Comparison of ENCODE assay signal across 8 cellular contexts in the genomic region with DNA sequence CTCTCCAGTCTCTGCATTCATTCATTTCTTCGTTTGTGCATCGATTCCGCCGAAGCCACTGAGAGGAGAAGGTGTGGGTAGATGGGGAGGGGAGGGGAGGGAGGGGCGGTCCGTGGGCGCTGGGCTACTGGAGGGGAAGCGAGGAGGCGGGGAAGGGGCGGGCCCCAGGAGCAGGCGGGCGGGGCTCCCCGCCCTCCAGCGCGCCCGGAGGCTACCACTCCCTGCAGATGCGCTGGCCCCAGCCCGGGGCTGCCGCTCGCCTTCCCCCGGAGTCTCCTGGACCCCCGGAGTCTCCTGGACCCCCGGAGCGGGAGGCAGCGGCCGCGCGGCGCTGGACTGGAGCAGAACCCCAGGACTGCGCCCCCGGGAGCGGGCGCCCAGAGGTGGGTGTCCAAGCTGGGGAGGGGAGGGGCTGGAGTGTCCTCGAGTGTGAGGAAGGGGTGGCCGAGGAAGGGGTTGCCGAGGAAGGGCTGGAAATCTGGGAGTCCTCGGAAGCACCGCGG.
DNase-seq lines count a peak whose midpoint lies in the region; ATAC-seq and TF ChIP-seq lines count a peak whose summit lies in the region.

No MANE protein-coding gene starts in this region.

- H3K9me3 Mint-ChIP-seq in activated naive CD8-positive, alpha-beta T cell (ENCODE audit: low read depth) = no peaks in the 10 kb centered on the region

- TF ChIP-seq POLR2A in prostate gland (IDR thresholded peaks at IDR 0.05) (peak; percentile 59), vagina (IDR thresholded peaks at IDR 0.05) (peak; percentile 16 to 82)

- DNase-seq in DMS53 treated with DMSO at 0.1 percent for 48 hours (lab: John Stamatoyannopoulos, UW; ENCODE audit: unreplicated experiment) = peak; percentile 31
- peak; percentile 82 for DNase-seq in KBM-7
- DNase-seq in SKM-1 treated with dmso at 0.1 percent for 144 hours (lab: John Stamatoyannopoulos, UW; ENCODE audit: unreplicated experiment) = peak; percentile 21
- DNase-seq in heart right ventricle = peak; percentile 85 to 86
- DNase-seq in prostate gland (ENCODE audit: low spot score) = peak; percentile 34
- DNase-seq in vagina (ENCODE audit: extremely low spot score in 2 of 2) = peak in 1 of 2 donors; percentile 87

- H3K4me3 ChIP-seq in heart right ventricle = peak overlapping the region; percentile 58 to 92 (median 86)
- peak overlapping the region; percentile 42 to 44 for H3K4me3 ChIP-seq in prostate gland
- peak overlapping the region; percentile 73 to 80 for H3K4me3 ChIP-seq in vagina

- no peak overlapping the region for H3K27ac Mint-ChIP-seq in activated naive CD8-positive, alpha-beta T cell

- H3K4me1 Mint-ChIP-seq in activated naive CD8-positive, alpha-beta T cell (ENCODE audit: low read depth) = peaks cover 27% of the 10 kb centered on the region

- TF ChIP-seq CTCF in heart right ventricle (IDR thresholded peaks at IDR 0.05) = no peak
- TF ChIP-seq CTCF in prostate gland (IDR thresholded peaks at IDR 0.05) = no peak
- TF ChIP-seq CTCF in vagina (IDR thresholded peaks at IDR 0.05) = no peak

- ATAC-seq in GM21529 (IDR thresholded peaks at IDR 0.05; ENCODE audit: unreplicated experiment) = peak; percentile 76
- ATAC-seq in heart right ventricle = peak; percentile 93 to 96 (median 95)

- H3K36me3 Mint-ChIP-seq in activated naive CD8-positive, alpha-beta T cell = peaks cover 2% of the 10 kb centered on the region

- H3K36me3 ChIP-seq in heart right ventricle = no peaks in the 10 kb centered on the region
- H3K36me3 ChIP-seq in prostate gland = no peaks in the 10 kb centered on the region
- no peaks in the 10 kb centered on the region for H3K36me3 ChIP-seq in vagina

- H3K4me3 Mint-ChIP-seq in activated naive CD8-positive, alpha-beta T cell = peak overlapping the region; percentile 90

- intact Hi-C loops in heart right ventricle (cut with DNase I) = loop anchor here in 1 of 10 donors (5.0 kb wide), 2 partner anchors 109 to 136 kb away; no protein-coding TSS in a partner anchor
- intact Hi-C loops in prostate gland (cut with DNase I) = no loop called here
- intact Hi-C loops in vagina (cut with DNase I) = loop anchor here (5.0 kb wide), 1 partner anchor 79 kb away; no protein-coding TSS in a partner anchor

- H3K27ac ChIP-seq in heart right ventricle (peak overlapping the region; percentile 41 to 91 (median 85)), prostate gland (peak overlapping the region; percentile 26 to 49), vagina (peak overlapping the region; percentile 80)

- WGBS in heart right ventricle, 2 donors = 1 to 5% methylated on average over 35 to 39 of the region's 39 CpGs
- WGBS in prostate gland = under 1% methylated on average over 39 of the region's 39 CpGs

- H3K27me3 Mint-ChIP-seq in activated naive CD8-positive, alpha-beta T cell = peaks cover 14% of the 10 kb centered on the region

- H3K9me3 ChIP-seq in heart right ventricle (no peaks in the 10 kb centered on the region), prostate gland (no peaks in the 10 kb centered on the region), vagina (no peaks in the 10 kb centered on the region)

- in situ Hi-C loops in KBM-7 (cut with MboI; ENCODE audit: low pct_unique_long_range_greater_than_20kb, low sequenced_read_pairs) = no loop called here

- H3K27me3 ChIP-seq in heart right ventricle (peaks cover 0 to 11% (median 0%) of the 10 kb centered on the region in 7 donors), prostate gland (replicated peaks; ENCODE audit: insufficient read depth) (no peaks in the 10 kb centered on the region), vagina (no peaks in the 10 kb centered on the region)

- peaks cover 0 to 60% (median 47%) of the 10 kb centered on the region in 9 donors for H3K4me1 ChIP-seq in heart right ventricle
- H3K4me1 ChIP-seq in prostate gland (replicated peaks) = peaks cover 5% of the 10 kb centered on the region
- H3K4me1 ChIP-seq in vagina = peaks cover 18% of the 10 kb centered on the region
